In genomic region chr11:18526521-18527296, GRCh38 we compare ENCODE assay signal across 8 cellular contexts. TPM values are rescaled to one million over a fixed set of nuclear protein-coding genes. Genes with fewer than 3 reads are reported as not detected.
DNase-seq lines count a peak whose midpoint lies in the region; ATAC-seq and TF ChIP-seq lines count a peak whose summit lies in the region.

Gene TSG101, minus strand, starts transcription at chr11:18526942. Its CDS starts 126 bp downstream, at chr11:18526816.

- H3K36me3 ChIP-seq in hepatocyte (replicated peaks; ENCODE audit: insufficient read depth, low read depth) (no peaks in the 10 kb centered on the region), aorta (ENCODE audit: control insufficient read depth in 1 of 2, insufficient read depth in 2 of 2, low read length in 1 of 2) (no peaks in the 10 kb centered on the region)

- H3K9me3 ChIP-seq in hepatocyte (ENCODE audit: low read depth) (no peaks in the 10 kb centered on the region), aorta (ENCODE audit: control insufficient read depth, low read length) (no peaks in the 10 kb centered on the region)

- peaks cover 62% of the 10 kb centered on the region for H3K79me2 ChIP-seq in hepatocyte

- no peaks in the 10 kb centered on the region for H3K9me2 ChIP-seq in hepatocyte (replicated peaks; ENCODE audit: insufficient read depth)

- peaks cover 12% of the 10 kb centered on the region for H4K20me1 ChIP-seq in hepatocyte (ENCODE audit: insufficient read depth, poor library complexity, severe bottlenecking)

- DNase-seq in NCI-H2081 treated with DMSO at 0.1 percent for 48 hours (lab: John Stamatoyannopoulos, UW) (peak; percentile 29), T1000 (lab: John Stamatoyannopoulos, UW) (peak; percentile 78), astrocyte of the hippocampus (ENCODE audit: low read depth, low spot score) (peak; percentile 97), hepatocyte (ENCODE audit: low spot score) (peak; percentile 95), renal cortical epithelial cell (ENCODE audit: low read depth) (peak; percentile 85), aorta (peak; percentile 97 to 99)

- H3K4me3 ChIP-seq in hepatocyte = peak within 1 kb of the TSS; percentile 77
- peak within 1 kb of the TSS; percentile 88 to 94 for H3K4me3 ChIP-seq in aorta (ENCODE audit: low read length in 2 of 2)

- TF ChIP-seq CTCF in hepatocyte (IDR thresholded peaks at IDR 0.05; ENCODE audit: poor library complexity) = no peak

- H3K27ac ChIP-seq in hepatocyte = peak within 1 kb of the TSS; percentile 97
- H3K27ac ChIP-seq in aorta (ENCODE audit: low read depth in 1 of 2, low read length in 2 of 2) = peak within 1 kb of the TSS; percentile 45 to 87

- peak within 1 kb of the TSS; percentile 85 for H3K4me2 ChIP-seq in hepatocyte

- H3K27me3 ChIP-seq in hepatocyte = no peaks in the 10 kb centered on the region
- H3K27me3 ChIP-seq in aorta (ENCODE audit: control insufficient read depth in 1 of 2, insufficient read depth in 2 of 2, low read length in 1 of 2) = no peaks in the 10 kb centered on the region

- ATAC-seq in GM18519 (IDR thresholded peaks at IDR 0.05; ENCODE audit: low FRiP score, unreplicated experiment) (peak; percentile 86), HG03045 (IDR thresholded peaks at IDR 0.05; ENCODE audit: unreplicated experiment) (peak; percentile 98), aorta (ENCODE audit: low FRiP score) (peak; percentile 99)

- peaks cover 21% of the 10 kb centered on the region for H3K4me1 ChIP-seq in hepatocyte (ENCODE audit: insufficient read depth)
- no peaks in the 10 kb centered on the region for H3K4me1 ChIP-seq in aorta (ENCODE audit: control insufficient read depth in 1 of 2, insufficient read depth in 2 of 2, low read length in 2 of 2)

- intact Hi-C loops in aorta (cut with DNase I) = loop anchor here in 1 of 2 donors (5.0 kb wide), 1 partner anchor 129 kb away; no protein-coding TSS in a partner anchor

- peak within 1 kb of the TSS; percentile 76 for H2AFZ ChIP-seq in hepatocyte

- under 1% methylated on average over 39 of the region's 57 CpGs for WGBS in hepatocyte (ENCODE audit: low lambda C conversion rate, missing lambda C conversion rate)
- WGBS in aorta, 2 donors = 0% methylated on average over 54 to 57 of the region's 57 CpGs

RNA-seq across cellular contexts. Expression of gene TSG101, which starts in this region (rescaled TPM):
- total RNA-seq in hepatocyte (78.6 and 136 TPM in 2 replicates), renal cortical epithelial cell (64.8 and 95.5 TPM in 2 replicates), aorta (10 to 100 TPM; 37.2 to 40.3 TPM)
- polyA plus RNA-seq in hepatocyte (105 and 113 TPM in 2 replicates), aorta (10 to 100 TPM; 46.0 to 53.2 TPM)

Comparison
In these comparisons a context has a peak if more than half of its experiments do, and no peak if none do; other contexts are left out.
1. Peak in every context shown above with its lines: DNase-seq, ATAC-seq, H3K4me3 ChIP-seq and H3K27ac ChIP-seq.
2. DNase-seq: peak in every context shown above with its lines; median percentile 98 in aorta; 97 in astrocyte of the hippocampus; 95 in hepatocyte; 85 in renal cortical epithelial cell; 78 in T1000; 29 in NCI-H2081 treated with DMSO at 0.1 percent for 48 hours.